In genomic region chr1:109655624-109656519, GRCh38 we compare ENCODE assay signal across 8 cellular contexts. TPM values are rescaled to one million over a fixed set of nuclear protein-coding genes. Genes with fewer than 3 reads are reported as not detected.
DNase-seq lines count a peak whose midpoint lies in the region; ATAC-seq and TF ChIP-seq lines count a peak whose summit lies in the region.

Gene GSTM4, plus strand, starts transcription at chr1:109656099. Its CDS starts 291 bp downstream, at chr1:109656390.

- H3K27me3 ChIP-seq in CD4-positive, alpha-beta memory T cell (ENCODE audit: insufficient read depth, low read length): peaks cover 4% of the 10 kb centered on the region
- no peaks in the 10 kb centered on the region for H3K27me3 ChIP-seq in esophagus muscularis mucosa
- no peaks in the 10 kb centered on the region for H3K27me3 ChIP-seq in muscle layer of colon (ENCODE audit: control insufficient read depth in 1 of 2, insufficient read depth in 2 of 2, low read length in 2 of 2)

- peak; percentile 19 to 60 (median 42) for DNase-seq in CD4-positive, alpha-beta memory T cell
- DNase-seq in OCI-M2 (lab: John Stamatoyannopoulos, UW; ENCODE audit: unreplicated experiment) (peak; percentile 33), esophagus muscularis mucosa (ENCODE audit: extremely low spot score) (peak; percentile 97)
- peak; percentile 43 for DNase-seq in activated T-cell treated with anti-CD3 and anti-CD28 coated beads, Interleukin-2, amount 50 U/mL, for 4 hours
- DNase-seq in stimulated activated CD8-positive, alpha-beta memory T cell treated with anti-CD3 and anti-CD28 coated beads, Interleukin-7, amount 100 ng/mL, for 24 hours (ENCODE audit: low read depth): peak; percentile 44

- CTCF ChIA-PET in CD4-positive, alpha-beta memory T cell (lab: Charles Lee; ENCODE audit: partially characterized antibody): interaction anchor here (0.9 to 2.4 kb wide), 9 partner anchors 10 to 374 kb away, joined by 3 to 18 read pairs (median 7); partner anchors contain the start of gene AHCYL1

- intact Hi-C loops in CD4-positive, alpha-beta memory T cell (cut with micrococcal nuclease): loop anchor here (5.0 kb wide), 1 partner anchor 326 kb away; the partner anchor contains the start of gene AHCYL1
- intact Hi-C loops in esophagus muscularis mucosa (cut with DNase I): loop anchor here (10.0 kb wide), 1 partner anchor 259 kb away; the partner anchor contains the start of gene CSF1

- H3K9ac ChIP-seq in muscle layer of colon (ENCODE audit: low read length): peak within 1 kb of the TSS; percentile 40

- WGBS in esophagus muscularis mucosa: 0% methylated on average over 5 of the region's 53 CpGs

- peak within 1 kb of the TSS; percentile 72 to 95 (median 89) for H3K27ac Mint-ChIP-seq in CD4-positive, alpha-beta memory T cell

- peaks cover 12% of the 10 kb centered on the region for H3K4me1 ChIP-seq in CD4-positive, alpha-beta memory T cell (ENCODE audit: insufficient read depth, low read length)
- peaks cover 17 to 28% (median 23%) of the 10 kb centered on the region in 4 donors for H3K4me1 ChIP-seq in esophagus muscularis mucosa
- peaks cover 11% of the 10 kb centered on the region for H3K4me1 ChIP-seq in muscle layer of colon (ENCODE audit: insufficient read depth, low read length)

- no peak for TF ChIP-seq CTCF in esophagus muscularis mucosa (IDR thresholded peaks at IDR 0.05)

- H3K27me3 Mint-ChIP-seq in CD4-positive, alpha-beta memory T cell: peaks cover 1 to 7% of the 10 kb centered on the region in 2 donors
- H3K27me3 Mint-ChIP-seq in activated T-cell treated with anti-CD3 and anti-CD28 coated beads, Interleukin-2, amount 50 U/mL, for 4 hours (ENCODE audit: low read depth): peaks cover 10% of the 10 kb centered on the region

- H3K36me3 ChIP-seq in CD4-positive, alpha-beta memory T cell (ENCODE audit: insufficient read depth, low read length): no peaks in the 10 kb centered on the region
- peaks cover 0 to 34% (median 21%) of the 10 kb centered on the region in 4 donors for H3K36me3 ChIP-seq in esophagus muscularis mucosa
- H3K36me3 ChIP-seq in muscle layer of colon (ENCODE audit: insufficient read depth, low read length): peaks cover 18% of the 10 kb centered on the region

- H3K9me3 Mint-ChIP-seq in CD4-positive, alpha-beta memory T cell: no peaks in the 10 kb centered on the region
- H3K9me3 Mint-ChIP-seq in activated T-cell treated with anti-CD3 and anti-CD28 coated beads, Interleukin-2, amount 50 U/mL, for 4 hours: no peaks in the 10 kb centered on the region

- TF ChIP-seq EP300 in esophagus muscularis mucosa (IDR thresholded peaks at IDR 0.05): no peak

- peaks cover 7 to 25% (median 15%) of the 10 kb centered on the region in 4 donors for H3K4me1 Mint-ChIP-seq in CD4-positive, alpha-beta memory T cell
- peaks cover 16% of the 10 kb centered on the region for H3K4me1 Mint-ChIP-seq in activated T-cell treated with anti-CD3 and anti-CD28 coated beads, Interleukin-2, amount 50 U/mL, for 4 hours (ENCODE audit: low read depth)

- peak within 1 kb of the TSS; percentile 89 to 98 (median 94) for H3K4me3 Mint-ChIP-seq in CD4-positive, alpha-beta memory T cell
- H3K4me3 Mint-ChIP-seq in activated T-cell treated with anti-CD3 and anti-CD28 coated beads, Interleukin-2, amount 50 U/mL, for 4 hours: peak within 1 kb of the TSS; percentile 88

- POLR2A ChIA-PET in CD4-positive, alpha-beta memory T cell (lab: Charles Lee; ENCODE audit: partially characterized antibody): interaction anchor here (0.9 to 1.9 kb wide), 5 partner anchors 16 to 329 kb away, joined by 3 to 10 read pairs (median 4); partner anchors contain the start of genes AHCYL1, AMPD2, GNAI3 and GNAT2

- no peaks in the 10 kb centered on the region for H3K9me3 ChIP-seq in CD4-positive, alpha-beta memory T cell (ENCODE audit: control insufficient read depth in 1 of 2, low read length in 2 of 2)
- H3K9me3 ChIP-seq in esophagus muscularis mucosa (no peaks in the 10 kb centered on the region), muscle layer of colon (ENCODE audit: low read length) (no peaks in the 10 kb centered on the region)

- peak within 1 kb of the TSS; percentile 49 to 70 for H3K4me3 ChIP-seq in CD4-positive, alpha-beta memory T cell (ENCODE audit: low read length in 2 of 2)
- H3K4me3 ChIP-seq in esophagus muscularis mucosa (peak within 1 kb of the TSS; percentile 52 to 78 (median 66)), muscle layer of colon (ENCODE audit: low read depth in 1 of 2, low read length in 2 of 2) (peak within 1 kb of the TSS; percentile 59 to 68)

- no peak for TF ChIP-seq POLR2A in esophagus muscularis mucosa (IDR thresholded peaks at IDR 0.05; ENCODE audit: low read depth)

- ATAC-seq in GM19324 (IDR thresholded peaks at IDR 0.05; ENCODE audit: low FRiP score, unreplicated experiment): peak; percentile 92
- ATAC-seq in HG03457 (IDR thresholded peaks at IDR 0.05; ENCODE audit: unreplicated experiment): peak; percentile 72
- peak; percentile 94 to 95 for ATAC-seq in activated T-cell treated with anti-CD3 and anti-CD28 coated beads, Interleukin-2, amount 50 U/mL, for 4 hours

- peak within 1 kb of the TSS; percentile 52 for H3K27ac ChIP-seq in CD4-positive, alpha-beta memory T cell (ENCODE audit: low read depth, low read length)
- peak within 1 kb of the TSS; percentile 84 to 93 (median 88) for H3K27ac ChIP-seq in esophagus muscularis mucosa (replicated peaks in 1 of 4)
- H3K27ac ChIP-seq in muscle layer of colon (ENCODE audit: low read depth, low read length): peak within 1 kb of the TSS; percentile 83

- H3K36me3 Mint-ChIP-seq in CD4-positive, alpha-beta memory T cell: peaks cover 0 to 9% of the 10 kb centered on the region in 2 donors
- peaks cover 5% of the 10 kb centered on the region for H3K36me3 Mint-ChIP-seq in activated T-cell treated with anti-CD3 and anti-CD28 coated beads, Interleukin-2, amount 50 U/mL, for 4 hours (ENCODE audit: insufficient read depth)

RNA-seq across cellular contexts. Expression of gene GSTM4, which starts in this region (rescaled TPM):
- total RNA-seq in CD4-positive, alpha-beta memory T cell: 10 to 100 TPM; 12.6 to 14.2 TPM
- polyA plus RNA-seq in CD4-positive, alpha-beta memory T cell: 10 to 100 TPM in 1 of 2 donors, 1 to 10 TPM in 1; 1.7 to 10.4 TPM
- total RNA-seq in activated T-cell treated with anti-CD3 and anti-CD28 coated beads, Interleukin-2, amount 50 U/mL, for 4 hours: 1 to 10 TPM; 3.7 to 6.9 (median 4.1) TPM
- 10 to 100 TPM; 33.1 to 43.1 (median 39.1) TPM for total RNA-seq in esophagus muscularis mucosa

Comparison
In these comparisons a context has a peak if more than half of its experiments do, and no peak if none do; other contexts are left out.
1. Peak in every context shown above with its lines: DNase-seq, ATAC-seq, H3K4me3 ChIP-seq and H3K27ac ChIP-seq.
2. DNase-seq: peak in every context shown above with its lines; median percentile 97 in esophagus muscularis mucosa; 44 in stimulated activated CD8-positive, alpha-beta memory T cell treated with anti-CD3 and anti-CD28 coated beads, Interleukin-7, amount 100 ng/mL, for 24 hours; 43 in activated T-cell treated with anti-CD3 and anti-CD28 coated beads, Interleukin-2, amount 50 U/mL, for 4 hours; 42 in CD4-positive, alpha-beta memory T cell; 33 in OCI-M2.